In the genomic region with DNA sequence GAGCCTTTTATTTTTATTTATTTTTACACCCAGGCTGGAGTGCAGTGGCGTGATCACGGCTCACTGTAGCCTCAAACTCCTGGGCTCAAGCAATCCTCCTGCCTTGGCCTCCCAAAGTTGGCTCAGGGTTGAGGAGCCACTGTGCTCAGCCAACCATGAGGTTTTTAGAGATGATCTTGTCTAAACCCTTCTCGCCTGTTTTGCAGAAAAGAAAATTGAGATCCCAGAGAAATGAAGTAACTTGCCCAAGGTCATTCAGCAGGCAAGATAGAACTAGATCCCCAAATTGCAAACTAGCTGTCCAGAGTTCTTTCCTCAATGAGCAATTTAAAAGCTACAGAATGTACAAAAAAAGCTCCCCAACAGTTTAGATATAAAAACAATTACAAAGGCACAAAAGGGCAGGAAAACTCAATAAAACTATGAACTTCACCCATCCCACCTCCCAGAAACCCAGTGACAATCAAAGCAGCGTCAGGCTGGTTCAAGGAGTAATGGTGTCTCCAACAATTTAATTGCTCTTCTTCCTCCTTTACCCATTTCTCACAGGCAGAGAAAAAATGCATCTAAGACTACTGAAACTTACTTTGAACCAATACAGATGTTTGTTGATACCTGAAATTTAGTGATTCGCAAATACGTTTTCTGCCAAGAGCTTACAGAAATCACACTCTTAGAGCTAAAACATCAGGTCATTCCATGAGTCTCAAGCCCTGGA, we compare ENCODE assay signal across 8 cellular contexts. TPM values are rescaled to one million over a fixed set of nuclear protein-coding genes. Genes with fewer than 3 reads are reported as not detected.
DNase-seq lines count a peak whose midpoint lies in the region; ATAC-seq and TF ChIP-seq lines count a peak whose summit lies in the region.

No MANE protein-coding gene starts in this region.

- H3K23ac ChIP-seq in neuronal stem cell (ENCODE audit: low read depth, low read length, poor library complexity), result no peak overlapping the region

- no peak for TF ChIP-seq CTCF in CD4-positive, alpha-beta T cell (IDR thresholded peaks at IDR 0.05)
- TF ChIP-seq CTCF in SK-N-SH (IDR thresholded peaks at IDR 0.05) (no peak), esophagus muscularis mucosa (IDR thresholded peaks at IDR 0.05) (no peak), WERI-Rb-1 (IDR thresholded peaks at IDR 0.05; ENCODE audit: low read depth, low read length) (no peak)

- CTCF ChIA-PET in CD4-positive, alpha-beta T cell (lab: Charles Lee), result interaction anchor here (1.2 to 5.1 kb wide), 6 partner anchors 10 to 109 kb away, joined by 3 to 82 read pairs (median 9); partner anchors contain the start of gene CEP55
- CTCF ChIA-PET in SK-N-SH (lab: Yijun Ruan, JAX), result interaction anchor here (0.5 to 16.8 kb wide), 35 partner anchors 9 to 632 kb away, joined by 3 to 515 read pairs (median 8); partner anchors contain the start of gene CEP55

- H4K20me1 ChIP-seq in SK-N-SH (ENCODE audit: insufficient read depth), result no peaks in the 10 kb centered on the region

- H2AK5ac ChIP-seq in neuronal stem cell (ENCODE audit: low read depth, low read length), result no peak overlapping the region

- H3K4me2 ChIP-seq in SK-N-SH (peak overlapping the region; percentile 61), neuronal stem cell (ENCODE audit: insufficient read depth, low read length, poor library complexity, severe bottlenecking) (no peak overlapping the region)

- H3K27me3 Mint-ChIP-seq in CD4-positive, alpha-beta T cell, result peaks cover 48% of the 10 kb centered on the region

- no peak overlapping the region for H3K4ac ChIP-seq in neuronal stem cell (ENCODE audit: low read length)

- 51% methylated on average over 6 of the region's 6 CpGs for WGBS in SK-N-SH (ENCODE audit: low lambda C conversion rate)
- WGBS in esophagus muscularis mucosa, result 28% methylated on average over 6 of the region's 6 CpGs
- WGBS in neuronal stem cell (ENCODE audit: extremely low coverage in 2 of 2, insufficient read length in 2 of 2, insufficient replicate concordance in 1 of 2), 2 donors, result no CpG with 5 or more reads among the region's 6 CpGs

- no peak overlapping the region for H3K27ac ChIP-seq in CD4-positive, alpha-beta T cell (ENCODE audit: low read depth, low read length)
- peak overlapping the region; percentile 78 to 98; a peak in 3 of 4 replicates for H3K27ac ChIP-seq in SK-N-SH (ENCODE audit: low read depth in 2 of 2, low read length in 1 of 2)
- peak overlapping the region; percentile 86 to 93 (median 89) for H3K27ac ChIP-seq in esophagus muscularis mucosa (replicated peaks in 1 of 4)
- H3K27ac ChIP-seq in neuronal stem cell (replicated peaks; ENCODE audit: low read length), result no peak overlapping the region
- no peak overlapping the region for H3K27ac ChIP-seq in WERI-Rb-1

- H4K8ac ChIP-seq in neuronal stem cell (ENCODE audit: low read depth, low read length), result no peak overlapping the region

- no peak overlapping the region for H2BK15ac ChIP-seq in neuronal stem cell (ENCODE audit: low read length)

- no peak overlapping the region for H3K27ac Mint-ChIP-seq in CD4-positive, alpha-beta T cell

- H2BK5ac ChIP-seq in neuronal stem cell (ENCODE audit: low read length), result no peak overlapping the region

- intact Hi-C loops in CD4-positive, alpha-beta T cell (cut with DNase I, micrococcal nuclease), result loop anchor here (5.0 to 10.0 kb wide), 2 partner anchors 367 to 399 kb away; no protein-coding TSS in a partner anchor
- intact Hi-C loops in esophagus muscularis mucosa (cut with DNase I), result loop anchor here (5.0 kb wide), 1 partner anchor 39 kb away; no protein-coding TSS in a partner anchor

- POLR2A ChIA-PET in CD4-positive, alpha-beta T cell (lab: Charles Lee), result interaction anchor here (1.1 to 3.0 kb wide), 4 partner anchors 68 to 113 kb away, joined by 4 to 29 read pairs (median 15); no protein-coding TSS in a partner anchor
- POLR2A ChIA-PET in SK-N-SH (lab: Yijun Ruan, JAX), result no interaction called here

- H3K18ac ChIP-seq in neuronal stem cell (ENCODE audit: low read length), result no peak overlapping the region

- H3K9me3 Mint-ChIP-seq in CD4-positive, alpha-beta T cell, result no peaks in the 10 kb centered on the region

- no peaks in the 10 kb centered on the region; a peak in 1 of 4 replicates for H3K4me1 ChIP-seq in SK-N-SH (ENCODE audit: control insufficient read depth in 1 of 2, insufficient read depth in 2 of 2, low read depth in 1 of 2, low read length in 1 of 2)
- H3K4me1 ChIP-seq in esophagus muscularis mucosa, result peaks cover 10 to 62% (median 57%) of the 10 kb centered on the region in 4 donors
- peaks cover 0 to 2% of the 10 kb centered on the region in 2 donors for H3K4me1 ChIP-seq in neuronal stem cell (ENCODE audit: control insufficient read depth in 2 of 2, insufficient read depth in 1 of 2, low read depth in 1 of 2, low read length in 2 of 2)

- no peak for DNase-seq in CD4-positive, alpha-beta T cell
- DNase-seq in SK-N-SH, result no peak
- DNase-seq in esophagus muscularis mucosa (ENCODE audit: extremely low spot score), result no peak
- no peak for DNase-seq in neuronal stem cell (ENCODE audit: low spot score)
- no peak for DNase-seq in GF-D8 (lab: John Stamatoyannopoulos, UW)
- DNase-seq in WERI-Rb-1, result no peak
- DNase-seq in NCI-H2227 treated with DMSO at 0.1 percent for 48 hours (lab: John Stamatoyannopoulos, UW), result no peak
- no peak for DNase-seq in AG08395 (ENCODE audit: low spot score)

- TF ChIP-seq RAD21 in SK-N-SH (IDR thresholded peaks at IDR 0.05; ENCODE audit: low read length), result no peak

- H2BK12ac ChIP-seq in neuronal stem cell (ENCODE audit: low read length), result no peak overlapping the region

- H3K14ac ChIP-seq in neuronal stem cell (ENCODE audit: low read length), result no peak overlapping the region

- no peaks in the 10 kb centered on the region for H3K9me3 ChIP-seq in CD4-positive, alpha-beta T cell (ENCODE audit: control insufficient read depth, low read length)
- no peaks in the 10 kb centered on the region for H3K9me3 ChIP-seq in SK-N-SH
- H3K9me3 ChIP-seq in esophagus muscularis mucosa, result no peaks in the 10 kb centered on the region
- H3K9me3 ChIP-seq in neuronal stem cell (replicated peaks in 1 of 2; ENCODE audit: control insufficient read depth in 2 of 2, insufficient read depth in 1 of 2, low read depth in 1 of 2, low read length in 2 of 2), result no peaks in the 10 kb centered on the region
- H3K9me3 ChIP-seq in WERI-Rb-1 (ENCODE audit: severe bottlenecking), result no peaks in the 10 kb centered on the region

- H3K79me2 ChIP-seq in SK-N-SH (ENCODE audit: insufficient read depth), result peaks cover 55% of the 10 kb centered on the region

- H3K9me2 ChIP-seq in SK-N-SH, result no peaks in the 10 kb centered on the region

- no peak overlapping the region for H4K91ac ChIP-seq in neuronal stem cell (ENCODE audit: low read depth, low read length, poor library complexity)

- no peaks in the 10 kb centered on the region for H3K79me1 ChIP-seq in neuronal stem cell (ENCODE audit: low read depth, low read length)

- H2AFZ ChIP-seq in SK-N-SH (ENCODE audit: low read depth) (no peak overlapping the region), neuronal stem cell (ENCODE audit: low read length) (peak overlapping the region; percentile 79)

- H3K36me3 Mint-ChIP-seq in CD4-positive, alpha-beta T cell (ENCODE audit: low read depth), result no peaks in the 10 kb centered on the region

- peak overlapping the region; percentile 84 for H3K4me3 Mint-ChIP-seq in CD4-positive, alpha-beta T cell

- no peak for ATAC-seq in CD4-positive, alpha-beta T cell (ENCODE audit: poor library complexity)

- H3K4me1 Mint-ChIP-seq in CD4-positive, alpha-beta T cell (ENCODE audit: low read depth), result peaks cover 15% of the 10 kb centered on the region

- peak overlapping the region; percentile 95 for H3K9ac ChIP-seq in SK-N-SH
- no peak overlapping the region for H3K9ac ChIP-seq in neuronal stem cell (ENCODE audit: low read depth, low read length, poor library complexity)

- H3K36me3 ChIP-seq in SK-N-SH (replicated peaks in 1 of 2; ENCODE audit: control insufficient read depth in 1 of 2, insufficient read depth in 2 of 2, low read length in 1 of 2) (peaks cover 0 to 11% of the 10 kb centered on the region in 2 experiments), esophagus muscularis mucosa (peaks cover 0 to 5% (median 0%) of the 10 kb centered on the region in 4 donors), neuronal stem cell (replicated peaks in 1 of 2; ENCODE audit: control insufficient read depth in 2 of 2, insufficient read depth in 2 of 2, low read length in 2 of 2) (no peaks in the 10 kb centered on the region), WERI-Rb-1 (no peaks in the 10 kb centered on the region)

- no peak overlapping the region for H2BK120ac ChIP-seq in neuronal stem cell (ENCODE audit: low read depth, low read length)

- H3K27me3 ChIP-seq in CD4-positive, alpha-beta T cell (ENCODE audit: control insufficient read depth, insufficient read depth, low read length), result peaks cover 12% of the 10 kb centered on the region
- H3K27me3 ChIP-seq in SK-N-SH (ENCODE audit: insufficient read depth) (no peaks in the 10 kb centered on the region), esophagus muscularis mucosa (no peaks in the 10 kb centered on the region), neuronal stem cell (ENCODE audit: control insufficient read depth in 3 of 3, insufficient read depth in 3 of 3, low read depth in 1 of 3, low read length in 3 of 3) (no peaks in the 10 kb centered on the region), WERI-Rb-1 (ENCODE audit: insufficient read depth, low read depth, severe bottlenecking) (no peaks in the 10 kb centered on the region)

- no peak for TF ChIP-seq EP300 in SK-N-SH (IDR thresholded peaks at IDR 0.05; ENCODE audit: borderline replicate concordance in 1 of 2, low read depth in 1 of 2, low read length in 1 of 2)
- no peak for TF ChIP-seq EP300 in esophagus muscularis mucosa (IDR thresholded peaks at IDR 0.05)

- peak overlapping the region; percentile 59 to 62; a peak in 3 of 4 replicates for H3K4me3 ChIP-seq in SK-N-SH (ENCODE audit: low read depth in 2 of 2, low read length in 1 of 2)
- peak overlapping the region; percentile 62 to 71 (median 64) for H3K4me3 ChIP-seq in esophagus muscularis mucosa
- H3K4me3 ChIP-seq in neuronal stem cell (ENCODE audit: low read length in 2 of 2), result peak overlapping the region in 1 of 2 donors; percentile 52
- no peak overlapping the region for H3K4me3 ChIP-seq in WERI-Rb-1 (ENCODE audit: low read depth, low read length)

- no peak for TF ChIP-seq POLR2A in esophagus muscularis mucosa (IDR thresholded peaks at IDR 0.05; ENCODE audit: low read depth)

- H3F3A ChIP-seq in SK-N-SH (replicated peaks; ENCODE audit: insufficient read depth), result peaks cover 29% of the 10 kb centered on the region

RNA-seq across cellular contexts. Expression of gene MYOF, which starts 0.8 kb away (rescaled TPM):
- total RNA-seq in CD4-positive, alpha-beta T cell, result under 1 TPM; 0.14 to 0.27 TPM
- polyA plus RNA-seq in SK-N-SH (2012; rRNA removed), result 103 and 134 TPM in 2 replicates
- 116 and 117 TPM in 2 replicates for polyA plus RNA-seq in SK-N-SH (2012; cell fraction: cytosol; rRNA removed)
- 121 and 175 TPM in 2 replicates for polyA plus RNA-seq in SK-N-SH (2012; cell fraction: nucleus; rRNA removed)
- 100 to 1,000 TPM in 2 of 4 donors, 10 to 100 TPM in 2; 71.2 to 120 (median 97.3) TPM for total RNA-seq in esophagus muscularis mucosa
- 2.9 TPM for polyA plus RNA-seq in neuronal stem cell (2013, experiment 1 of 2)
- polyA plus RNA-seq in neuronal stem cell (2013, experiment 2 of 2), result 2.8 TPM

RNA-seq across cellular contexts. Expression of gene CEP55, which starts 15.0 kb away (rescaled TPM):
- total RNA-seq in CD4-positive, alpha-beta T cell, result under 1 TPM; 0.16 to 0.17 TPM
- 9.8 and 11.3 TPM in 2 replicates for polyA plus RNA-seq in SK-N-SH (2012; rRNA removed)
- polyA plus RNA-seq in SK-N-SH (2012; cell fraction: cytosol; rRNA removed), result 14.8 and 16.8 TPM in 2 replicates
- 3.9 and 8.0 TPM in 2 replicates for polyA plus RNA-seq in SK-N-SH (2012; cell fraction: nucleus; rRNA removed)
- under 1 TPM in 3 of 4 donors, not detected in 1; 0.19 to 0.80 (median 0.50) TPM for total RNA-seq in esophagus muscularis mucosa
- polyA plus RNA-seq in neuronal stem cell (2013, experiment 1 of 2), result 34.7 TPM
- 34.1 TPM for polyA plus RNA-seq in neuronal stem cell (2013, experiment 2 of 2)

Comparison
In these comparisons a context has a peak if more than half of its experiments do, and no peak if none do; other contexts are left out.
1. H3K27ac ChIP-seq: peak in SK-N-SH (2 of 2) and esophagus muscularis mucosa (4 of 4); none in CD4-positive, alpha-beta T cell (single experiment), neuronal stem cell (single experiment) and WERI-Rb-1 (single experiment).
2. RNA of gene MYOF, which starts 0.8 kb away (total RNA-seq): 71.2 to 120 TPM in esophagus muscularis mucosa; 0.14 to 0.27 TPM in CD4-positive, alpha-beta T cell; every median in the first group is over 10 times any median in the second.